ENCODE assay signal across 13 cellular contexts in genomic region chr4:7207791-7208231, GRCh38. TPM values are rescaled to one million over a fixed set of nuclear protein-coding genes. Genes with fewer than 3 reads are reported as not detected.
A peak's percentile ranks its signal among the peaks of the same experiment; 100 is the strongest.
DNase-seq lines count a peak whose midpoint lies in the region; ATAC-seq, FAIRE-seq and TF ChIP-seq lines count a peak whose summit lies in the region.
"Had no signal": no experiment of that assay in that cellular context is flagged by ENCODE, and none has a peak within 500 bp of the region (broad histone marks: within the 10 kb centered on the region; RNA-seq: fewer than 3 reads in every experiment).

No MANE protein-coding gene starts in this region.

- peak overlapping the region; percentile 98 for H3K27ac Mint-ChIP-seq in astrocyte (ENCODE audit: unreplicated experiment)
- H3K27ac Mint-ChIP-seq: activated B cell treated with CpG ODN at 0.5 μM for 24 hours; activated naive CD8-positive, alpha-beta T cell treated with anti-CD3 and anti-CD28 coated beads, Interleukin-2, amount 10 ng/mL, durations not matched to agents 7 days and 5 days; natural killer cell treated with Interleukin-12 subunit alpha and Interleukin-12 subunit beta and Interleukin-15 and Interleukin-18, amount 100 ng/mL, for 72 hours had no signal

- no peaks in the 10 kb centered on the region for H3K27me3 Mint-ChIP-seq in astrocyte (ENCODE audit: low read depth, unreplicated experiment)

- H3K36me3 Mint-ChIP-seq in astrocyte (ENCODE audit: low read depth, unreplicated experiment), result peaks cover 4% of the 10 kb centered on the region
- H3K36me3 Mint-ChIP-seq: activated naive CD8-positive, alpha-beta T cell treated with anti-CD3 and anti-CD28 coated beads, Interleukin-2, amount 10 ng/mL, durations not matched to agents 7 days and 5 days; natural killer cell treated with Interleukin-12 subunit alpha and Interleukin-12 subunit beta and Interleukin-15 and Interleukin-18, amount 100 ng/mL, for 72 hours had no signal

- ATAC-seq in HG03460 (IDR thresholded peaks at IDR 0.05; ENCODE audit: unreplicated experiment), result no peak

- H3K27ac ChIP-seq in astrocyte (ENCODE audit: low read depth, low read length), result peak overlapping the region; percentile 92
- H3K27ac ChIP-seq in hepatocyte, result peak overlapping the region; percentile 78
- H3K27ac ChIP-seq in skeletal muscle tissue (ENCODE audit: low read depth, low read length), result peak overlapping the region; percentile 53
- H3K27ac ChIP-seq: BLaER1 had no signal

- no peak for TF ChIP-seq CTCF in astrocyte (IDR thresholded peaks at IDR 0.05; ENCODE audit: insufficient read depth, low read depth, low read length)
- TF ChIP-seq CTCF in hepatocyte (IDR thresholded peaks at IDR 0.05; ENCODE audit: poor library complexity), result no peak

- H3K9me3 Mint-ChIP-seq in astrocyte (ENCODE audit: unreplicated experiment), result no peaks in the 10 kb centered on the region
- H3K9me3 Mint-ChIP-seq: activated B cell treated with CpG ODN at 0.5 μM for 24 hours; activated naive CD8-positive, alpha-beta T cell treated with anti-CD3 and anti-CD28 coated beads, Interleukin-2, amount 10 ng/mL, durations not matched to agents 7 days and 5 days; natural killer cell treated with Interleukin-12 subunit alpha and Interleukin-12 subunit beta and Interleukin-15 and Interleukin-18, amount 100 ng/mL, for 72 hours had no signal

- H3K4me2 ChIP-seq in astrocyte (ENCODE audit: low read length) (peak overlapping the region; percentile 73), hepatocyte (peak overlapping the region; percentile 25)

- 80% methylated on average over 10 of the region's 10 CpGs for WGBS in hepatocyte (ENCODE audit: low lambda C conversion rate, missing lambda C conversion rate)

- H2AFZ ChIP-seq in astrocyte (ENCODE audit: low read depth, low read length) (no peak overlapping the region), hepatocyte (no peak overlapping the region)

- H3K4me3 ChIP-seq in astrocyte (ENCODE audit: insufficient read depth, low read depth, low read length), result no peak overlapping the region
- H3K4me3 ChIP-seq in hepatocyte, result no peak overlapping the region
- H3K4me3 ChIP-seq in skeletal muscle tissue (ENCODE audit: low read length in 3 of 3), result no peak overlapping the region
- H3K4me3 ChIP-seq: BLaER1 had no signal

- peaks cover 52% of the 10 kb centered on the region for H3K4me1 Mint-ChIP-seq in astrocyte (ENCODE audit: low read depth, unreplicated experiment)
- H3K4me1 Mint-ChIP-seq: activated B cell treated with CpG ODN at 0.5 μM for 24 hours; activated naive CD8-positive, alpha-beta T cell treated with anti-CD3 and anti-CD28 coated beads, Interleukin-2, amount 10 ng/mL, durations not matched to agents 7 days and 5 days had no signal

- H3K27me3 ChIP-seq in astrocyte (ENCODE audit: insufficient read depth, low read length) (no peaks in the 10 kb centered on the region), hepatocyte (no peaks in the 10 kb centered on the region), skeletal muscle tissue (ENCODE audit: control insufficient read depth in 3 of 3, insufficient read depth in 3 of 3, low read length in 3 of 3) (no peaks in the 10 kb centered on the region)
- H3K27me3 ChIP-seq: BLaER1 had no signal

- H3K79me2 ChIP-seq in astrocyte (ENCODE audit: insufficient read depth, low read length), result peaks cover 31% of the 10 kb centered on the region
- no peaks in the 10 kb centered on the region for H3K79me2 ChIP-seq in hepatocyte

- H3K4me1 ChIP-seq in astrocyte (ENCODE audit: insufficient read depth, low read length) (peaks cover 66% of the 10 kb centered on the region), hepatocyte (ENCODE audit: insufficient read depth) (peaks cover 17% of the 10 kb centered on the region), skeletal muscle tissue (ENCODE audit: control insufficient read depth in 3 of 3, insufficient read depth in 3 of 3, low read length in 3 of 3) (peaks cover 20 to 29% (median 24%) of the 10 kb centered on the region in 3 donors)

- no peaks in the 10 kb centered on the region for H3K36me3 ChIP-seq in astrocyte (ENCODE audit: insufficient read depth, low read length)
- no peaks in the 10 kb centered on the region for H3K36me3 ChIP-seq in hepatocyte (replicated peaks; ENCODE audit: insufficient read depth, low read depth)
- H3K36me3 ChIP-seq in skeletal muscle tissue (ENCODE audit: control insufficient read depth in 3 of 3, insufficient read depth in 3 of 3, low read length in 3 of 3), result no peaks in the 10 kb centered on the region
- H3K36me3 ChIP-seq: BLaER1 had no signal

- no peaks in the 10 kb centered on the region for H3K9me2 ChIP-seq in hepatocyte (replicated peaks; ENCODE audit: insufficient read depth)

- no peak overlapping the region for H3K4me3 Mint-ChIP-seq in astrocyte (ENCODE audit: unreplicated experiment)
- H3K4me3 Mint-ChIP-seq: activated B cell treated with CpG ODN at 0.5 μM for 24 hours; activated naive CD8-positive, alpha-beta T cell treated with anti-CD3 and anti-CD28 coated beads, Interleukin-2, amount 10 ng/mL, durations not matched to agents 7 days and 5 days; natural killer cell treated with Interleukin-12 subunit alpha and Interleukin-12 subunit beta and Interleukin-15 and Interleukin-18, amount 100 ng/mL, for 72 hours had no signal

- DNase-seq in GM03348 (ENCODE audit: low spot score) (peak; percentile 79), astrocyte (ENCODE audit: low read depth) (peak; percentile 65), hepatocyte (ENCODE audit: low spot score) (no peak), NCI-H2171 treated with DMSO at 0.1 percent for 48 hours (lab: John Stamatoyannopoulos, UW) (no peak)
- no peak for DNase-seq in central memory CD4-positive, alpha-beta T cell
- no peak for DNase-seq in stimulated activated CD8-positive, alpha-beta memory T cell treated with anti-CD3 and anti-CD28 coated beads, Interleukin-4, amount 100 ng/mL, for 48 hours
- DNase-seq: activated B cell treated with CpG ODN at 0.5 μM for 24 hours; activated CD8-positive, alpha-beta memory T cell treated with anti-CD3 and anti-CD28 coated beads, Interleukin-2, amount 50 U/mL, for 4 hours; activated naive CD8-positive, alpha-beta T cell treated with anti-CD3 and anti-CD28 coated beads, Interleukin-2, amount 10 ng/mL, durations not matched to agents 7 days and 5 days had no signal

- FAIRE-seq in astrocyte (lab: Jason Lieb, UNC), result peak; percentile 52

- H3K9me3 ChIP-seq in astrocyte (ENCODE audit: insufficient read depth, low read depth, low read length) (no peaks in the 10 kb centered on the region), hepatocyte (ENCODE audit: low read depth) (no peaks in the 10 kb centered on the region), skeletal muscle tissue (ENCODE audit: control insufficient read depth in 3 of 3, low read length in 3 of 3) (no peaks in the 10 kb centered on the region)
- H3K9me3 ChIP-seq: BLaER1 had no signal

- no peaks in the 10 kb centered on the region for H4K20me1 ChIP-seq in astrocyte (ENCODE audit: insufficient read depth, low read length)
- no peaks in the 10 kb centered on the region for H4K20me1 ChIP-seq in hepatocyte (ENCODE audit: insufficient read depth, poor library complexity, severe bottlenecking)
- H4K20me1 ChIP-seq: BLaER1 had no signal

- H3K9ac ChIP-seq in astrocyte (ENCODE audit: low read length), result peak overlapping the region; percentile 77
- H3K9ac ChIP-seq in skeletal muscle tissue (ENCODE audit: low read depth in 1 of 3, low read length in 3 of 3), result peak overlapping the region in 2 of 3 donors; percentile 32 to 50
- H3K9ac ChIP-seq: BLaER1 had no signal

RNA-seq across cellular contexts. Expression of gene SORCS2, which starts 15.5 kb away (rescaled TPM):
- 13.8 and 25.7 TPM in 2 replicates for total RNA-seq in astrocyte
- total RNA-seq in hepatocyte, result 1.6 and 2.4 TPM in 2 replicates
- polyA plus RNA-seq in hepatocyte, result 1.1 and 4.8 TPM in 2 replicates
- 3.1 TPM for total RNA-seq in skeletal muscle tissue
- total RNA-seq: activated B cell treated with CpG ODN at 0.5 μM for 24 hours; activated naive CD8-positive, alpha-beta T cell treated with anti-CD3 and anti-CD28 coated beads, Interleukin-2, amount 10 ng/mL, durations not matched to agents 7 days and 5 days had no signal

Comparison
In these comparisons a context has a peak if more than half of its experiments do, and no peak if none do; other contexts are left out.
1. DNase-seq: peak in GM03348 (single experiment) and astrocyte (single experiment); none in hepatocyte (single experiment), NCI-H2171 treated with DMSO at 0.1 percent for 48 hours (single experiment), central memory CD4-positive, alpha-beta T cell (single experiment) and stimulated activated CD8-positive, alpha-beta memory T cell treated with anti-CD3 and anti-CD28 coated beads, Interleukin-4, amount 100 ng/mL, for 48 hours (single experiment).
2. Peak in every context shown above with its lines, with median percentiles within 50 percentile points of each other: H3K27ac ChIP-seq.